In genomic region chr7:24555184-24555583, GRCh38 we compare ENCODE assay signal across 2 cellular contexts.
TF ChIP-seq lines count a peak whose summit lies in the region.

No MANE protein-coding gene starts in this region.

TF ChIP-seq in liver, 16 proteins besides CTCF, POLR2A, EP300 and RAD21 (continued from another document):
- TF ChIP-seq YY1 (IDR thresholded peaks at IDR 0.05) (no peak), JUND (IDR thresholded peaks at IDR 0.05) (no peak), TAF1 (conservative IDR thresholded peaks at IDR 0.05) (no peak), MAX (IDR thresholded peaks at IDR 0.05) (no peak)

TF ChIP-seq in HepG2, 621 proteins besides CTCF, POLR2A, EP300 and RAD21:
- TF ChIP-seq, protein P1, sequence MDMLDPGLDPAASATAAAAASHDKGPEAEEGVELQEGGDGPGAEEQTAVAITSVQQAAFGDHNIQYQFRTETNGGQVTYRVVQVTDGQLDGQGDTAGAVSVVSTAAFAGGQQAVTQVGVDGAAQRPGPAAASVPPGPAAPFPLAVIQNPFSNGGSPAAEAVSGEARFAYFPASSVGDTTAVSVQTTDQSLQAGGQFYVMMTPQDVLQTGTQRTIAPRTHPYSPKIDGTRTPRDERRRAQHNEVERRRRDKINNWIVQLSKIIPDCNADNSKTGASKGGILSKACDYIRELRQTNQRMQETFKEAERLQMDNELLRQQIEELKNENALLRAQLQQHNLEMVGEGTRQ (IDR thresholded peaks at IDR 0.05; ENCODE audit: low read depth, low read length) = no peak
- TF ChIP-seq, protein P1 (CRISPR knock-in tag; IDR thresholded peaks at IDR 0.05; ENCODE audit: borderline replicate concordance) = no peak
- TF ChIP-seq ZNF790 (CRISPR knock-in tag; IDR thresholded peaks at IDR 0.05; ENCODE audit: borderline replicate concordance) (no peak), HNF4A (CRISPR knock-in tag; IDR thresholded peaks at IDR 0.05) (no peak), FOXA3 (CRISPR knock-in tag; IDR thresholded peaks at IDR 0.05) (no peak), TAF1 (CRISPR knock-in tag; IDR thresholded peaks at IDR 0.05) (no peak), DBP (CRISPR knock-in tag; IDR thresholded peaks at IDR 0.05; ENCODE audit: not compliant biosample characterization) (no peak), ZNF724P (CRISPR knock-in tag; IDR thresholded peaks at IDR 0.05; ENCODE audit: borderline replicate concordance) (no peak)
TF ChIP-seq in HepG2: peak in this region for 0.
